In genomic region chr5:138538943-138539627, GRCh38 we compare ENCODE assay signal across 1 cellular context.
TF ChIP-seq lines count a peak whose summit lies in the region.

No MANE protein-coding gene starts in this region.

TF ChIP-seq in SK-N-SH treated with all-trans-retinoic acid at 6 μM for 48 hours, 23 proteins besides CTCF, POLR2A, EP300 and RAD21 (continued from another document):
- TF ChIP-seq, protein P1, sequence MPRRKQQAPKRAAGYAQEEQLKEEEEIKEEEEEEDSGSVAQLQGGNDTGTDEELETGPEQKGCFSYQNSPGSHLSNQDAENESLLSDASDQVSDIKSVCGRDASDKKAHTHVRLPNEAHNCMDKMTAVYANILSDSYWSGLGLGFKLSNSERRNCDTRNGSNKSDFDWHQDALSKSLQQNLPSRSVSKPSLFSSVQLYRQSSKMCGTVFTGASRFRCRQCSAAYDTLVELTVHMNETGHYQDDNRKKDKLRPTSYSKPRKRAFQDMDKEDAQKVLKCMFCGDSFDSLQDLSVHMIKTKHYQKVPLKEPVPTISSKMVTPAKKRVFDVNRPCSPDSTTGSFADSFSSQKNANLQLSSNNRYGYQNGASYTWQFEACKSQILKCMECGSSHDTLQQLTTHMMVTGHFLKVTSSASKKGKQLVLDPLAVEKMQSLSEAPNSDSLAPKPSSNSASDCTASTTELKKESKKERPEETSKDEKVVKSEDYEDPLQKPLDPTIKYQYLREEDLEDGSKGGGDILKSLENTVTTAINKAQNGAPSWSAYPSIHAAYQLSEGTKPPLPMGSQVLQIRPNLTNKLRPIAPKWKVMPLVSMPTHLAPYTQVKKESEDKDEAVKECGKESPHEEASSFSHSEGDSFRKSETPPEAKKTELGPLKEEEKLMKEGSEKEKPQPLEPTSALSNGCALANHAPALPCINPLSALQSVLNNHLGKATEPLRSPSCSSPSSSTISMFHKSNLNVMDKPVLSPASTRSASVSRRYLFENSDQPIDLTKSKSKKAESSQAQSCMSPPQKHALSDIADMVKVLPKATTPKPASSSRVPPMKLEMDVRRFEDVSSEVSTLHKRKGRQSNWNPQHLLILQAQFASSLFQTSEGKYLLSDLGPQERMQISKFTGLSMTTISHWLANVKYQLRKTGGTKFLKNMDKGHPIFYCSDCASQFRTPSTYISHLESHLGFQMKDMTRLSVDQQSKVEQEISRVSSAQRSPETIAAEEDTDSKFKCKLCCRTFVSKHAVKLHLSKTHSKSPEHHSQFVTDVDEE (CRISPR knock-in tag; IDR thresholded peaks at IDR 0.05): no peak
- TF ChIP-seq, protein P2, sequence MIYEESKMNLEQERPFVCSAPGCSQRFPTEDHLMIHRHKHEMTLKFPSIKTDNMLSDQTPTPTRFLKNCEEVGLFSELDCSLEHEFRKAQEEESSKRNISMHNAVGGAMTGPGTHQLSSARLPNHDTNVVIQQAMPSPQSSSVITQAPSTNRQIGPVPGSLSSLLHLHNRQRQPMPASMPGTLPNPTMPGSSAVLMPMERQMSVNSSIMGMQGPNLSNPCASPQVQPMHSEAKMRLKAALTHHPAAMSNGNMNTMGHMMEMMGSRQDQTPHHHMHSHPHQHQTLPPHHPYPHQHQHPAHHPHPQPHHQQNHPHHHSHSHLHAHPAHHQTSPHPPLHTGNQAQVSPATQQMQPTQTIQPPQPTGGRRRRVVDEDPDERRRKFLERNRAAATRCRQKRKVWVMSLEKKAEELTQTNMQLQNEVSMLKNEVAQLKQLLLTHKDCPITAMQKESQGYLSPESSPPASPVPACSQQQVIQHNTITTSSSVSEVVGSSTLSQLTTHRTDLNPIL (CRISPR knock-in tag; IDR thresholded peaks at IDR 0.05; ENCODE audit: low read depth): no peak
- TF ChIP-seq ARNTL (CRISPR knock-in tag; IDR thresholded peaks at IDR 0.05; ENCODE audit: borderline replicate concordance, low read depth): no peak
- no peak for TF ChIP-seq PPARA (CRISPR knock-in tag; IDR thresholded peaks at IDR 0.05; ENCODE audit: borderline replicate concordance)
TF ChIP-seq in SK-N-SH treated with all-trans-retinoic acid at 6 μM for 48 hours: peak in this region for 0.
